Comparison of ENCODE assay signal across 1 cellular context in genomic region chr16:30087181-30087898, GRCh38.
TF ChIP-seq lines count a peak whose summit lies in the region.

No MANE protein-coding gene starts in this region.

TF ChIP-seq in SK-N-SH, 30 proteins besides CTCF, POLR2A, EP300 and RAD21 (continued from another document):
- TF ChIP-seq, protein P1, sequence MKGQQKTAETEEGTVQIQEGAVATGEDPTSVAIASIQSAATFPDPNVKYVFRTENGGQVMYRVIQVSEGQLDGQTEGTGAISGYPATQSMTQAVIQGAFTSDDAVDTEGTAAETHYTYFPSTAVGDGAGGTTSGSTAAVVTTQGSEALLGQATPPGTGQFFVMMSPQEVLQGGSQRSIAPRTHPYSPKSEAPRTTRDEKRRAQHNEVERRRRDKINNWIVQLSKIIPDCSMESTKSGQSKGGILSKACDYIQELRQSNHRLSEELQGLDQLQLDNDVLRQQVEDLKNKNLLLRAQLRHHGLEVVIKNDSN (IDR thresholded peaks at IDR 0.05; ENCODE audit: borderline replicate concordance, low read depth): no peak
- TF ChIP-seq ELF1 (IDR thresholded peaks at IDR 0.05): no peak
- no peak for TF ChIP-seq MEF2A (IDR thresholded peaks at IDR 0.05; ENCODE audit: borderline replicate concordance, low read depth)
